12 cellular contexts compared by ENCODE assay signal in the genomic region with DNA sequence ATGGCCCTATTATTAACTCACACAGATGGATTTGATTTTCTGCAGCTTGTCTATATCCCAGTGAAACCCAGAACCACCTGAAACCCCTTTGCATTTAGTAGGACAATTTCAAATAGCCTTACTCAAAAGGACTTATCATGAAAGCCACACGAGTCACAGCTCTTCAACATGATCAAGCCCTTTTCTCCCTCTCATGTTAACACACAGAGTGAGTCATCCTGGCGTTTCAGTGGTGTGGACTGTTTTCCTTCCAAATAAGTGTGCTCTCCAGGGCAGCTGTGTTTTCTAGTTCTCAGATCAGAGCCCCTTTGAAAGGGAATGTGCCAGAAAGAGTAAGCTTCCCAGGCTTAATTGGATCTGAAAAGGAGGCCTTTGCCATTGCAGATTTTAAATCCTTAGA. TPM values are rescaled to one million over a fixed set of nuclear protein-coding genes. Genes with fewer than 3 reads are reported as not detected.
DNase-seq lines count a peak whose midpoint lies in the region; ATAC-seq and TF ChIP-seq lines count a peak whose summit lies in the region.
"Had no signal": no experiment of that assay in that cellular context is flagged by ENCODE, and none has a peak within 500 bp of the region (broad histone marks: within the 10 kb centered on the region; RNA-seq: fewer than 3 reads in every experiment).

No MANE protein-coding gene starts in this region.

- H2BK120ac ChIP-seq in IMR-90 (ENCODE audit: low read depth, low read length), result no peak overlapping the region

- no peaks in the 10 kb centered on the region; the same call in 1 of the 2 replicates for H3K9me1 ChIP-seq in IMR-90 (ENCODE audit: insufficient read depth, low read length)

- TF ChIP-seq POLR2A in IMR-90 (IDR thresholded peaks at IDR 0.05; ENCODE audit: low read depth, low read length), result no peak

- no peak overlapping the region for H4K5ac ChIP-seq in IMR-90 (ENCODE audit: low read depth, low read length)

- no peaks in the 10 kb centered on the region for H3K4me1 ChIP-seq in IMR-90 (ENCODE audit: control insufficient read depth, insufficient read depth, low read length)
- H3K4me1 ChIP-seq: SJCRH30 had no signal

- no peak overlapping the region for H3K56ac ChIP-seq in IMR-90 (ENCODE audit: extremely low read depth, insufficient read depth, low read length)

- H2BK15ac ChIP-seq in IMR-90 (ENCODE audit: low read depth, low read length), result no peak overlapping the region

- H2BK20ac ChIP-seq in IMR-90 (ENCODE audit: low read depth, low read length), result no peak overlapping the region

- no peak overlapping the region for H2AFZ ChIP-seq in IMR-90 (replicated peaks; ENCODE audit: low read length, poor library complexity)

- DNase-seq in DMS153 treated with DMSO at 0.1 percent for 48 hours (lab: John Stamatoyannopoulos, UW; ENCODE audit: unreplicated experiment) (peak; percentile 19), IMR-90 (peak; percentile 81), amniotic epithelial cell (ENCODE audit: low read depth) (peak; percentile 44), kidney tubule cell (ENCODE audit: low spot score) (peak; percentile 74), NCI-H2171 (lab: John Stamatoyannopoulos, UW) (no peak)
- no peak for DNase-seq in stimulated activated CD4-positive, alpha-beta T cell treated with anti-CD3 and anti-CD28 coated beads, Interleukin-4, amount 100 ng/mL, for 24 hours
- no peak for DNase-seq in effector CD8-positive, alpha-beta T cell (lab: John Stamatoyannopoulos, UW)
- DNase-seq: cerebellar nuclear complex had no signal

- CTCF ChIA-PET in IMR-90 (lab: Yijun Ruan, JAX), result interaction anchor here (0.6 to 1.3 kb wide), 2 partner anchors 18 to 27 kb away, joined by 3 to 4 read pairs; no protein-coding TSS in a partner anchor

- no peak overlapping the region for H2AK9ac ChIP-seq in IMR-90 (replicated peaks; ENCODE audit: low read depth, low read length, poor library complexity)

- no peak overlapping the region for H3K23ac ChIP-seq in IMR-90 (ENCODE audit: low read depth, low read length)

- dilution Hi-C loops in IMR-90 (cut with HindIII; ENCODE audit: low sequenced_read_pairs, unreplicated experiment), result no loop called here

- H2AK5ac ChIP-seq in IMR-90 (ENCODE audit: low read depth, low read length), result no peak overlapping the region

- H3K27me3 ChIP-seq in IMR-90 (ENCODE audit: control insufficient read depth, insufficient read depth, low read length), result peaks cover 11% of the 10 kb centered on the region
- H3K27me3 ChIP-seq: SJCRH30 had no signal

- no peak overlapping the region for H3K4me3 ChIP-seq in IMR-90 (ENCODE audit: insufficient read depth, low read depth, low read length)
- H3K4me3 ChIP-seq: SJCRH30 had no signal

- H3K18ac ChIP-seq in IMR-90 (ENCODE audit: low read depth, low read length), result no peak overlapping the region

- H4K20me1 ChIP-seq in IMR-90 (ENCODE audit: insufficient read depth, low read length), result no peaks in the 10 kb centered on the region

- H3K9me3 ChIP-seq in IMR-90 (ENCODE audit: control insufficient read depth, insufficient read depth, low read length), result peaks cover 3% of the 10 kb centered on the region; the same call in 1 of the 2 replicates
- H3K9me3 ChIP-seq: SJCRH30 had no signal

- in situ Hi-C loops in IMR-90 (cut with MboI; ENCODE audit: low sequenced_read_pairs), result no loop called here

- POLR2A ChIA-PET in IMR-90 (lab: Charles Lee; ENCODE audit: unreplicated experiment), result no interaction called here

- no peak overlapping the region for H3K9ac ChIP-seq in IMR-90 (ENCODE audit: low read depth, low read length)

- intact Hi-C loops in IMR-90 (cut with micrococcal nuclease), result no loop called here

- H3K36me3 ChIP-seq in IMR-90 (ENCODE audit: control insufficient read depth, insufficient read depth, low read length), result no peaks in the 10 kb centered on the region
- H3K36me3 ChIP-seq: SJCRH30 had no signal

- BruUV-seq in IMR-90 (replicated peaks; lab: Mats Ljungman, UMichigan), result no TSS peak

- WGBS in IMR-90 (ENCODE audit: extremely low coverage in 2 of 2, insufficient read length in 1 of 2), 2 experiments, result no CpG with 5 or more reads among the region's 2 CpGs

- no peaks in the 10 kb centered on the region for H3K79me1 ChIP-seq in IMR-90 (ENCODE audit: low read depth in 1 of 2, low read length in 2 of 2)

- H3K4ac ChIP-seq in IMR-90 (ENCODE audit: low read depth, low read length), result no peak overlapping the region

- H3K4me2 ChIP-seq in IMR-90 (ENCODE audit: low read depth, low read length), result no peak overlapping the region

- H3K14ac ChIP-seq in IMR-90 (replicated peaks; ENCODE audit: low read depth, low read length), result no peak overlapping the region

- H4K8ac ChIP-seq in IMR-90 (ENCODE audit: low read depth in 2 of 2, low read length in 2 of 2), result no peak overlapping the region

- no peak overlapping the region for H2BK5ac ChIP-seq in IMR-90 (ENCODE audit: low read depth, low read length, poor library complexity, severe bottlenecking)

- no peak for TF ChIP-seq CTCF in IMR-90 (conservative IDR thresholded peaks at IDR 0.05; ENCODE audit: low read depth, low read length)

- TF ChIP-seq RAD21 in IMR-90 (IDR thresholded peaks at IDR 0.05; ENCODE audit: low read length), result no peak

- no peak overlapping the region for H3K27ac ChIP-seq in IMR-90 (ENCODE audit: insufficient read depth, low read length)
- H3K27ac ChIP-seq: SJCRH30 had no signal

- ATAC-seq in IMR-90 (ENCODE audit: low read depth) (peak; percentile 93), HG03159 (IDR thresholded peaks at IDR 0.05; ENCODE audit: unreplicated experiment) (no peak)

- H4K91ac ChIP-seq in IMR-90 (ENCODE audit: insufficient read depth, low read depth, low read length), result no peak overlapping the region

TF ChIP-seq in IMR-90, 13 proteins besides CTCF, POLR2A, EP300 and RAD21:
- peak; percentile 61; the same call in 1 of the 2 replicates for TF ChIP-seq FOS (IDR thresholded peaks at IDR 0.05; ENCODE audit: low read depth, low read length)
- TF ChIP-seq CEBPB (IDR thresholded peaks at IDR 0.05; ENCODE audit: low read depth, low read length), result no peak
TF ChIP-seq in IMR-90: peak in this region for 1.

RNA-seq across cellular contexts. Expression of a gene that starts 51.4 kb away (rescaled TPM):
- not detected in 2 replicates for total RNA-seq in IMR-90 (2012; rRNA removed)
- polyA plus RNA-seq in IMR-90 (2012; rRNA removed), result not detected in 2 replicates
- polyA plus RNA-seq in IMR-90 (2012; cell fraction: cytosol; rRNA removed), result not detected in 2 replicates
- not detected in 2 replicates for polyA plus RNA-seq in IMR-90 (2012; cell fraction: nucleus; rRNA removed; ENCODE audit: low replicate concordance)
- total RNA-seq: activated CD8-positive, alpha-beta memory T cell treated with anti-CD3 and anti-CD28 coated beads for 36 hours; neural crest cell; SJCRH30 had no signal

Comparison
In these comparisons a context has a peak if more than half of its experiments do, and no peak if none do; other contexts are left out.
1. DNase-seq: peak in DMS153 treated with DMSO at 0.1 percent for 48 hours (single experiment), IMR-90 (single experiment), amniotic epithelial cell (single experiment) and kidney tubule cell (single experiment); none in NCI-H2171 (single experiment), stimulated activated CD4-positive, alpha-beta T cell treated with anti-CD3 and anti-CD28 coated beads, Interleukin-4, amount 100 ng/mL, for 24 hours (single experiment) and effector CD8-positive, alpha-beta T cell (single experiment).